In genomic region chr15:68666812-68667450, GRCh38 we compare ENCODE assay signal across 1 cellular context.
TF ChIP-seq lines count a peak whose summit lies in the region.

No MANE protein-coding gene starts in this region.

TF ChIP-seq in H1, 55 proteins besides CTCF, POLR2A, EP300 and RAD21:
- no peak for TF ChIP-seq KDM4A (IDR thresholded peaks at IDR 0.05; ENCODE audit: low read depth, low read length, severe bottlenecking)
- TF ChIP-seq BRCA1 (IDR thresholded peaks at IDR 0.05; ENCODE audit: low read depth, low read length), result no peak
- no peak for TF ChIP-seq FOSL1 (IDR thresholded peaks at IDR 0.05; ENCODE audit: insufficient read depth, low read depth, low read length)
- TF ChIP-seq CHD2 (IDR thresholded peaks at IDR 0.05; ENCODE audit: low read length), result no peak
- TF ChIP-seq KDM1A (IDR thresholded peaks at IDR 0.05; ENCODE audit: borderline replicate concordance, low read length), result no peak
